1 cellular context compared by ENCODE assay signal in genomic region chr6:692858-693736, GRCh38.
TF ChIP-seq lines count a peak whose summit lies in the region.

A gene with protein sequence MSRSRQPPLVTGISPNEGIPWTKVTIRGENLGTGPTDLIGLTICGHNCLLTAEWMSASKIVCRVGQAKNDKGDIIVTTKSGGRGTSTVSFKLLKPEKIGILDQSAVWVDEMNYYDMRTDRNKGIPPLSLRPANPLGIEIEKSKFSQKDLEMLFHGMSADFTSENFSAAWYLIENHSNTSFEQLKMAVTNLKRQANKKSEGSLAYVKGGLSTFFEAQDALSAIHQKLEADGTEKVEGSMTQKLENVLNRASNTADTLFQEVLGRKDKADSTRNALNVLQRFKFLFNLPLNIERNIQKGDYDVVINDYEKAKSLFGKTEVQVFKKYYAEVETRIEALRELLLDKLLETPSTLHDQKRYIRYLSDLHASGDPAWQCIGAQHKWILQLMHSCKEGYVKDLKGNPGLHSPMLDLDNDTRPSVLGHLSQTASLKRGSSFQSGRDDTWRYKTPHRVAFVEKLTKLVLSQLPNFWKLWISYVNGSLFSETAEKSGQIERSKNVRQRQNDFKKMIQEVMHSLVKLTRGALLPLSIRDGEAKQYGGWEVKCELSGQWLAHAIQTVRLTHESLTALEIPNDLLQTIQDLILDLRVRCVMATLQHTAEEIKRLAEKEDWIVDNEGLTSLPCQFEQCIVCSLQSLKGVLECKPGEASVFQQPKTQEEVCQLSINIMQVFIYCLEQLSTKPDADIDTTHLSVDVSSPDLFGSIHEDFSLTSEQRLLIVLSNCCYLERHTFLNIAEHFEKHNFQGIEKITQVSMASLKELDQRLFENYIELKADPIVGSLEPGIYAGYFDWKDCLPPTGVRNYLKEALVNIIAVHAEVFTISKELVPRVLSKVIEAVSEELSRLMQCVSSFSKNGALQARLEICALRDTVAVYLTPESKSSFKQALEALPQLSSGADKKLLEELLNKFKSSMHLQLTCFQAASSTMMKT (minus strand): TSS chr6:693139. CDS start chr6:637818, 55,321 bp downstream.

TF ChIP-seq in K562, 482 proteins besides CTCF, POLR2A, EP300 and RAD21 (continued from another document and continues in another):
- TF ChIP-seq SFPQ (IDR thresholded peaks at IDR 0.05; ENCODE audit: low read depth, low read length) (no peak), MAFK (IDR thresholded peaks at IDR 0.05; ENCODE audit: low read length) (0 out of 2 replicates have a peak, but pooled peaks have one; percentile 26), ZNF76 (CRISPR knock-in tag; IDR thresholded peaks at IDR 0.05; ENCODE audit: borderline replicate concordance) (no peak), ZNF133 (CRISPR knock-in tag; IDR thresholded peaks at IDR 0.05) (no peak), ZNF384 (IDR thresholded peaks at IDR 0.05; ENCODE audit: low read depth, low read length) (no peak), POLR3A (IDR thresholded peaks at IDR 0.05; ENCODE audit: borderline replicate concordance, extremely low read depth, insufficient read depth, insufficient read length) (no peak), ZNF75A (CRISPR knock-in tag; IDR thresholded peaks at IDR 0.05) (no peak), ZNF347 (CRISPR knock-in tag; IDR thresholded peaks at IDR 0.05; ENCODE audit: low read depth) (no peak), CBX3 (IDR thresholded peaks at IDR 0.05; ENCODE audit: borderline replicate concordance in 1 of 2, low read length in 2 of 2) (peak in 1 of 2 experiments; percentile 92; a peak in 2 of 3 replicates), ZHX1 (conservative IDR thresholded peaks at IDR 0.05; ENCODE audit: low read length) (0 out of 2 replicates have a peak, but pooled peaks have one; percentile 40), ZNF77 (CRISPR knock-in tag; IDR thresholded peaks at IDR 0.05) (no peak), ZFP91 (CRISPR knock-in tag; IDR thresholded peaks at IDR 0.05) (0 out of 2 replicates have a peak, but pooled peaks have one; percentile 38), ZNF449 (CRISPR knock-in tag; IDR thresholded peaks at IDR 0.05) (no peak), BRD9 (IDR thresholded peaks at IDR 0.05; ENCODE audit: low read depth, partially characterized antibody) (no peak), SMAD4 (CRISPR knock-in tag; conservative IDR thresholded peaks at IDR 0.05) (peak; percentile 99), ZNF277 (CRISPR knock-in tag; IDR thresholded peaks at IDR 0.05; ENCODE audit: borderline replicate concordance) (no peak), HCFC1 (IDR thresholded peaks at IDR 0.05; ENCODE audit: low read depth, low read length) (peak; percentile 88), SOX6 (IDR thresholded peaks at IDR 0.05) (peak; percentile 14; the same call in 1 of the 2 replicates), HNRNPUL1 (IDR thresholded peaks at IDR 0.05; ENCODE audit: low read length) (no peak), ZNF511 (CRISPR knock-in tag; IDR thresholded peaks at IDR 0.05) (0 out of 2 replicates have a peak, but pooled peaks have one; percentile 53), TBL1XR1 (IDR thresholded peaks at IDR 0.05; ENCODE audit: low read length in 2 of 2) (peak; percentile 66 to 67; a peak in 2 of 4 replicates), HMGN3 (IDR thresholded peaks at IDR 0.05; ENCODE audit: borderline replicate concordance, extremely low read depth, insufficient read length, low read depth, low read length) (peak; percentile 58), CREB3L1 (IDR thresholded peaks at IDR 0.05; ENCODE audit: borderline replicate concordance, low read depth) (peak; percentile 54; the same call in 1 of the 2 replicates), CBFB (CRISPR knock-in tag; IDR thresholded peaks at IDR 0.05) (no peak), MECOM (CRISPR knock-in tag; IDR thresholded peaks at IDR 0.05) (no peak)
- TF ChIP-seq, protein P1, sequence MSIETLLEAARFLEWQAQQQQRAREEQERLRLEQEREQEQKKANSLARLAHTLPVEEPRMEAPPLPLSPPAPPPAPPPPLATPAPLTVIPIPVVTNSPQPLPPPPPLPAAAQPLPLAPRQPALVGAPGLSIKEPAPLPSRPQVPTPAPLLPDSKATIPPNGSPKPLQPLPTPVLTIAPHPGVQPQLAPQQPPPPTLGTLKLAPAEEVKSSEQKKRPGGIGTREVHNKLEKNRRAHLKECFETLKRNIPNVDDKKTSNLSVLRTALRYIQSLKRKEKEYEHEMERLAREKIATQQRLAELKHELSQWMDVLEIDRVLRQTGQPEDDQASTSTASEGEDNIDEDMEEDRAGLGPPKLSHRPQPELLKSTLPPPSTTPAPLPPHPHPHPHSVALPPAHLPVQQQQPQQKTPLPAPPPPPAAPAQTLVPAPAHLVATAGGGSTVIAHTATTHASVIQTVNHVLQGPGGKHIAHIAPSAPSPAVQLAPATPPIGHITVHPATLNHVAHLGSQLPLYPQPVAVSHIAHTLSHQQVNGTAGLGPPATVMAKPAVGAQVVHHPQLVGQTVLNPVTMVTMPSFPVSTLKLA (conservative IDR thresholded peaks at IDR 0.05), result peak; percentile 81 to 92
- TF ChIP-seq, protein P2, sequence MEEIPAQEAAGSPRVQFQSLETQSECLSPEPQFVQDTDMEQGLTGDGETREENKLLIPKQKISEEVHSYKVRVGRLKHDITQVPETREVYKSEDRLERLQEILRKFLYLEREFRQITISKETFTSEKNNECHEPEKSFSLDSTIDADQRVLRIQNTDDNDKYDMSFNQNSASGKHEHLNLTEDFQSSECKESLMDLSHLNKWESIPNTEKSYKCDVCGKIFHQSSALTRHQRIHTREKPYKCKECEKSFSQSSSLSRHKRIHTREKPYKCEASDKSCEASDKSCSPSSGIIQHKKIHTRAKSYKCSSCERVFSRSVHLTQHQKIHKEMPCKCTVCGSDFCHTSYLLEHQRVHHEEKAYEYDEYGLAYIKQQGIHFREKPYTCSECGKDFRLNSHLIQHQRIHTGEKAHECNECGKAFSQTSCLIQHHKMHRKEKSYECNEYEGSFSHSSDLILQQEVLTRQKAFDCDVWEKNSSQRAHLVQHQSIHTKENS (CRISPR knock-in tag; IDR thresholded peaks at IDR 0.05), result no peak
- TF ChIP-seq, protein P3, sequence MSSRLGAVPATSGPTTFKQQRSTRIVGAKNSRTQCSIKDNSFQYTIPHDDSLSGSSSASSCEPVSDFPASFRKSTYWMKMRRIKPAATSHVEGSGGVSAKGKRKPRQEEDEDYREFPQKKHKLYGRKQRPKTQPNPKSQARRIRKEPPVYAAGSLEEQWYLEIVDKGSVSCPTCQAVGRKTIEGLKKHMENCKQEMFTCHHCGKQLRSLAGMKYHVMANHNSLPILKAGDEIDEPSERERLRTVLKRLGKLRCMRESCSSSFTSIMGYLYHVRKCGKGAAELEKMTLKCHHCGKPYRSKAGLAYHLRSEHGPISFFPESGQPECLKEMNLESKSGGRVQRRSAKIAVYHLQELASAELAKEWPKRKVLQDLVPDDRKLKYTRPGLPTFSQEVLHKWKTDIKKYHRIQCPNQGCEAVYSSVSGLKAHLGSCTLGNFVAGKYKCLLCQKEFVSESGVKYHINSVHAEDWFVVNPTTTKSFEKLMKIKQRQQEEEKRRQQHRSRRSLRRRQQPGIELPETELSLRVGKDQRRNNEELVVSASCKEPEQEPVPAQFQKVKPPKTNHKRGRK (tag; IDR thresholded peaks at IDR 0.05), result no peak
- TF ChIP-seq, protein P4, sequence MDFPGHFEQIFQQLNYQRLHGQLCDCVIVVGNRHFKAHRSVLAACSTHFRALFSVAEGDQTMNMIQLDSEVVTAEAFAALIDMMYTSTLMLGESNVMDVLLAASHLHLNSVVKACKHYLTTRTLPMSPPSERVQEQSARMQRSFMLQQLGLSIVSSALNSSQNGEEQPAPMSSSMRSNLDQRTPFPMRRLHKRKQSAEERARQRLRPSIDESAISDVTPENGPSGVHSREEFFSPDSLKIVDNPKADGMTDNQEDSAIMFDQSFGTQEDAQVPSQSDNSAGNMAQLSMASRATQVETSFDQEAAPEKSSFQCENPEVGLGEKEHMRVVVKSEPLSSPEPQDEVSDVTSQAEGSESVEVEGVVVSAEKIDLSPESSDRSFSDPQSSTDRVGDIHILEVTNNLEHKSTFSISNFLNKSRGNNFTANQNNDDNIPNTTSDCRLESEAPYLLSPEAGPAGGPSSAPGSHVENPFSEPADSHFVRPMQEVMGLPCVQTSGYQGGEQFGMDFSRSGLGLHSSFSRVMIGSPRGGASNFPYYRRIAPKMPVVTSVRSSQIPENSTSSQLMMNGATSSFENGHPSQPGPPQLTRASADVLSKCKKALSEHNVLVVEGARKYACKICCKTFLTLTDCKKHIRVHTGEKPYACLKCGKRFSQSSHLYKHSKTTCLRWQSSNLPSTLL (IDR thresholded peaks at IDR 0.05), result no peak
